8 cellular contexts compared by ENCODE assay signal in genomic region chr1:62082456-62083363, GRCh38.
DNase-seq lines count a peak whose midpoint lies in the region; ATAC-seq lines count a peak whose summit lies in the region.

No MANE protein-coding gene starts in this region.

- DNase-seq in DMS114 treated with DMSO at 0.1 percent for 48 hours (lab: John Stamatoyannopoulos, UW; ENCODE audit: unreplicated experiment): peak; percentile 63
- DNase-seq in Kasumi-1 (lab: John Stamatoyannopoulos, UW): peak; percentile 53 to 62
- DNase-seq in T1000 (lab: John Stamatoyannopoulos, UW): peak; percentile 8
- DNase-seq in cerebellar cortex (ENCODE audit: low spot score): peak; percentile 52
- no peak for DNase-seq in left lobe of liver (ENCODE audit: low spot score)
- DNase-seq in stimulated activated naive CD8-positive, alpha-beta T cell treated with anti-CD3 and anti-CD28 coated beads, Interleukin-15, Interleukin-2, amounts not matched to agents 100 U/mL and 50 U/mL, for 24 hours: peak; percentile 47

- ATAC-seq in GM19463 (IDR thresholded peaks at IDR 0.05; ENCODE audit: unreplicated experiment): peak; percentile 67
- peak; percentile 92 for ATAC-seq in left lobe of liver
- ATAC-seq in stimulated activated naive CD8-positive, alpha-beta T cell treated with anti-CD3 and anti-CD28 coated beads, Interleukin-15, Interleukin-2, amounts not matched to agents 100 U/mL and 50 U/mL, for 24 hours: peak; percentile 52
- no peak for ATAC-seq in HG03196 (IDR thresholded peaks at IDR 0.05; ENCODE audit: unreplicated experiment)
